In genomic region chr1:26826261-26827201, GRCh38 we compare ENCODE assay signal across 8 cellular contexts. TPM values are rescaled to one million over a fixed set of nuclear protein-coding genes. Genes with fewer than 3 reads are reported as not detected.
DNase-seq lines count a peak whose midpoint lies in the region; ATAC-seq and TF ChIP-seq lines count a peak whose summit lies in the region.

A gene with protein sequence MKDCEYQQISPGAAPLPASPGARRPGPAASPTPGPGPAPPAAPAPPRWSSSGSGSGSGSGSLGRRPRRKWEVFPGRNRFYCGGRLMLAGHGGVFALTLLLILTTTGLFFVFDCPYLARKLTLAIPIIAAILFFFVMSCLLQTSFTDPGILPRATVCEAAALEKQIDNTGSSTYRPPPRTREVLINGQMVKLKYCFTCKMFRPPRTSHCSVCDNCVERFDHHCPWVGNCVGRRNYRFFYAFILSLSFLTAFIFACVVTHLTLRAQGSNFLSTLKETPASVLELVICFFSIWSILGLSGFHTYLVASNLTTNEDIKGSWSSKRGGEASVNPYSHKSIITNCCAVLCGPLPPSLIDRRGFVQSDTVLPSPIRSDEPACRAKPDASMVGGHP (plus strand): TSS chr1:26826688. CDS start chr1:26826805, 117 bp downstream.

- peak within 1 kb of the TSS; percentile 51 for H3K4me3 ChIP-seq in lower leg skin (ENCODE audit: low read depth, poor library complexity, severe bottlenecking)

- intact Hi-C loops in lower leg skin (cut with DNase I; ENCODE audit: low total_unique reads), result no loop called here

- DNase-seq in SIG-M5 treated with dmso at 0.1 percent for 504 hours (lab: John Stamatoyannopoulos, UW; ENCODE audit: unreplicated experiment), result peak; percentile 48
- DNase-seq in SIG-M5 (lab: John Stamatoyannopoulos, UW), result no peak
- DNase-seq in NCI-H226, result peak; percentile 18
- peak; percentile 53 to 56 for DNase-seq in activated CD4-positive, alpha-beta T cell treated with anti-CD3 and anti-CD28 coated beads, Interleukin-2, amount 50 U/mL, for 4 hours
- DNase-seq in ecto neural progenitor cell (ENCODE audit: low spot score), result peak; percentile 81
- DNase-seq in lower leg skin (ENCODE audit: low spot score in 2 of 2), result peak; percentile 56 to 94
- DNase-seq in stimulated activated CD4-positive, alpha-beta T cell treated with anti-CD3 and anti-CD28 coated beads, Interleukin-4, amount 100 ng/mL, for 48 hours (ENCODE audit: low read depth in 2 of 2), result peak; percentile 57 to 62

- no peak for TF ChIP-seq CTCF in lower leg skin (IDR thresholded peaks at IDR 0.05)

- WGBS in lower leg skin, 2 donors, result 0 to 1% methylated on average over 11 to 27 of the region's 114 CpGs

- TF ChIP-seq POLR2A in lower leg skin (IDR thresholded peaks at IDR 0.05), result no peak

- peak; percentile 76 for ATAC-seq in HG02981 (IDR thresholded peaks at IDR 0.05; ENCODE audit: unreplicated experiment)

RNA-seq across cellular contexts. Expression of the gene that starts here (rescaled TPM):
- 10 to 100 TPM; 14.1 to 28.4 (median 18.8) TPM for total RNA-seq in lower leg skin
